8 cellular contexts compared by ENCODE assay signal in the genomic region with DNA sequence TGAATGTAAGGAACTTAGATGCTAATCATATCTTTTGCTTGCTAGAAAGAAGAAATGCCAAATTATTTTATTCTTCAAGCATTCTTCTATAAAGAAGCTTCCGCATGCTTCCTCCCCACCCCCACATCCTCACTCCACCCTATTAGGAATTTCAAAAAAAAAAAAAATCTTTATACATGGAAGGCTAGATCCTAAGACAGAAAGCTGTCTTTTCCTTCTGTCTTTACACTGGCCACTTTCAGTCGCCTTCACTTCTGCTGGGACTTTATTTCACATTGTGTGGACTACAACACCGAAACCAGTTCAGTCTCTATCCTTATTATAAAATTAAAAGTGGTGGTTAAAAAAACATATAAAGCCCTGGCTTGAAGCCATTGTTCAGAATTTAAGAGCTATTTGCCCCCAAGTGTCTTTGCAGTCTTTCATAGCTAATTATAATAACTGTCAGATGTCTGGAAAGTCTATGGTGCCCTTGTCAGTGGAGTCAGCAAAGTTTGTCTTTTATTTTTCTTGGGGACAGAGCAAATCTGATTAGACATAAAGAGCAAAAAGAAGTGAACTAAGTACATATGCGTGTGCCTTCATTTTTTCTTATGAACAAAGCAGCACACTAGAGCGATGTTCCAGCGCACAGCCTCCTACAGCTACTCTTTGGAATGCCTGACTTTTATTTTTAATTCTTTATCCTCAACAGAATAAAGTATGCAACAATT.
DNase-seq lines count a peak whose midpoint lies in the region; ATAC-seq and TF ChIP-seq lines count a peak whose summit lies in the region.

No MANE protein-coding gene starts in this region.

- H3K9me3 ChIP-seq in CD4-positive, alpha-beta T cell (ENCODE audit: control insufficient read depth, low read length): no peaks in the 10 kb centered on the region
- H3K9me3 ChIP-seq in cardiac muscle cell (ENCODE audit: low read depth): no peaks in the 10 kb centered on the region

- H3K4me1 Mint-ChIP-seq in CD4-positive, alpha-beta T cell (ENCODE audit: low read depth): peaks cover 29% of the 10 kb centered on the region
- H3K4me1 Mint-ChIP-seq in WTC11: peaks cover 28% of the 10 kb centered on the region

- H3K4me3 ChIP-seq in HL-60 (replicated peaks; ENCODE audit: insufficient read depth, low read length) (peak overlapping the region; percentile 66), cardiac muscle cell (peak overlapping the region; percentile 23)

- H3K36me3 ChIP-seq in cardiac muscle cell: no peaks in the 10 kb centered on the region

- H3K4me1 ChIP-seq in cardiac muscle cell (ENCODE audit: low read depth): peaks cover 12% of the 10 kb centered on the region

- no peaks in the 10 kb centered on the region for H3K27me3 ChIP-seq in CD4-positive, alpha-beta T cell (ENCODE audit: control insufficient read depth, insufficient read depth, low read length)
- H3K27me3 ChIP-seq in HL-60 (ENCODE audit: insufficient read depth, poor library complexity, severe bottlenecking) (no peaks in the 10 kb centered on the region), cardiac muscle cell (no peaks in the 10 kb centered on the region)

- peak overlapping the region; percentile 90 for H3K4me3 Mint-ChIP-seq in CD4-positive, alpha-beta T cell
- peak overlapping the region; percentile 53 for H3K4me3 Mint-ChIP-seq in WTC11

- H3K9me3 Mint-ChIP-seq in CD4-positive, alpha-beta T cell: peaks cover 2% of the 10 kb centered on the region
- peaks cover 8% of the 10 kb centered on the region for H3K9me3 Mint-ChIP-seq in WTC11

- intact Hi-C loops in CD4-positive, alpha-beta T cell (cut with DNase I, micrococcal nuclease): loop anchor here (1.0 to 10.0 kb wide), 3 partner anchors 12 to 772 kb away; no protein-coding TSS in a partner anchor
- intact Hi-C loops in sciatic nerve (cut with DNase I): no loop called here

- no peak for DNase-seq in CD4-positive, alpha-beta T cell
- DNase-seq in HL-60 (ENCODE audit: low read depth in 1 of 2, low spot score in 1 of 2) (no peak), WTC11 (ENCODE audit: low spot score) (no peak), cardiac muscle cell (ENCODE audit: low read depth in 1 of 2, low spot score in 1 of 2) (peak in 1 of 2 donors; percentile 61), sciatic nerve (ENCODE audit: low spot score) (no peak), amniotic stem cell (lab: John Stamatoyannopoulos, UW) (no peak)
- no peak for DNase-seq in activated effector memory CD4-positive, alpha-beta T cell treated with anti-CD3 and anti-CD28 coated beads, Interleukin-2, amount 50 U/mL, for 16 hours

- TF ChIP-seq CTCF in CD4-positive, alpha-beta T cell (IDR thresholded peaks at IDR 0.05): no peak
- TF ChIP-seq CTCF in HL-60 (IDR thresholded peaks at IDR 0.05; ENCODE audit: insufficient read depth, low read length) (no peak), WTC11 (IDR thresholded peaks at IDR 0.05) (no peak), cardiac muscle cell (IDR thresholded peaks at IDR 0.05; ENCODE audit: low read depth, low read length) (no peak)

- no peak overlapping the region for H3K27ac Mint-ChIP-seq in CD4-positive, alpha-beta T cell
- H3K27ac Mint-ChIP-seq in WTC11: no peak overlapping the region; the same call in 1 of the 2 replicates

- CTCF ChIA-PET in CD4-positive, alpha-beta T cell (lab: Charles Lee): interaction anchor here (1.7 kb wide), 1 partner anchor 176 kb away, joined by 4 read pairs; no protein-coding TSS in a partner anchor
- CTCF ChIA-PET in WTC11 (lab: Charles Lee): interaction anchor here (1.5 kb wide), 1 partner anchor 176 kb away, joined by 7 read pairs; no protein-coding TSS in a partner anchor

- peak; percentile 18 for ATAC-seq in CD4-positive, alpha-beta T cell (ENCODE audit: poor library complexity)
- no peak for ATAC-seq in WTC11
- ATAC-seq in sciatic nerve: peak; percentile 62
- no peak for ATAC-seq in HG03196 (IDR thresholded peaks at IDR 0.05; ENCODE audit: unreplicated experiment)

- peak overlapping the region; percentile 58 for H3K27ac ChIP-seq in CD4-positive, alpha-beta T cell (ENCODE audit: low read depth, low read length)
- peak overlapping the region; percentile 94 for H3K27ac ChIP-seq in HL-60 (replicated peaks)
- H3K27ac ChIP-seq in cardiac muscle cell: peak overlapping the region; percentile 11

- H3K36me3 Mint-ChIP-seq in CD4-positive, alpha-beta T cell (ENCODE audit: low read depth): peaks cover 4% of the 10 kb centered on the region
- no peaks in the 10 kb centered on the region for H3K36me3 Mint-ChIP-seq in WTC11

- no peaks in the 10 kb centered on the region for H3K27me3 Mint-ChIP-seq in CD4-positive, alpha-beta T cell
- no peaks in the 10 kb centered on the region for H3K27me3 Mint-ChIP-seq in WTC11 (ENCODE audit: low read depth)

- POLR2A ChIA-PET in CD4-positive, alpha-beta T cell (lab: Charles Lee): interaction anchor here (0.6 to 6.0 kb wide), 24 partner anchors 11 to 1161 kb away, joined by 3 to 53 read pairs (median 3); a partner anchor contains a TSS
- POLR2A ChIA-PET in WTC11 (lab: Charles Lee): no interaction called here

TF ChIP-seq in WTC11, 78 proteins besides CTCF, POLR2A, EP300 and RAD21:
- no peak for TF ChIP-seq GABPB1 (CRISPR knock-in tag; IDR thresholded peaks at IDR 0.05)
- TF ChIP-seq ZNF396 (CRISPR knock-in tag; IDR thresholded peaks at IDR 0.05; ENCODE audit: borderline replicate concordance): no peak
- TF ChIP-seq SP1 (CRISPR knock-in tag; conservative IDR thresholded peaks at IDR 0.05): no peak
- TF ChIP-seq TEAD4 (CRISPR knock-in tag; IDR thresholded peaks at IDR 0.05): no peak
- TF ChIP-seq FOXJ3 (CRISPR knock-in tag; IDR thresholded peaks at IDR 0.05; ENCODE audit: borderline replicate concordance): no peak
- no peak for TF ChIP-seq ZBTB21 (CRISPR knock-in tag; IDR thresholded peaks at IDR 0.05; ENCODE audit: borderline replicate concordance)
- TF ChIP-seq CREM (CRISPR knock-in tag; IDR thresholded peaks at IDR 0.05): no peak
- TF ChIP-seq, protein P1, sequence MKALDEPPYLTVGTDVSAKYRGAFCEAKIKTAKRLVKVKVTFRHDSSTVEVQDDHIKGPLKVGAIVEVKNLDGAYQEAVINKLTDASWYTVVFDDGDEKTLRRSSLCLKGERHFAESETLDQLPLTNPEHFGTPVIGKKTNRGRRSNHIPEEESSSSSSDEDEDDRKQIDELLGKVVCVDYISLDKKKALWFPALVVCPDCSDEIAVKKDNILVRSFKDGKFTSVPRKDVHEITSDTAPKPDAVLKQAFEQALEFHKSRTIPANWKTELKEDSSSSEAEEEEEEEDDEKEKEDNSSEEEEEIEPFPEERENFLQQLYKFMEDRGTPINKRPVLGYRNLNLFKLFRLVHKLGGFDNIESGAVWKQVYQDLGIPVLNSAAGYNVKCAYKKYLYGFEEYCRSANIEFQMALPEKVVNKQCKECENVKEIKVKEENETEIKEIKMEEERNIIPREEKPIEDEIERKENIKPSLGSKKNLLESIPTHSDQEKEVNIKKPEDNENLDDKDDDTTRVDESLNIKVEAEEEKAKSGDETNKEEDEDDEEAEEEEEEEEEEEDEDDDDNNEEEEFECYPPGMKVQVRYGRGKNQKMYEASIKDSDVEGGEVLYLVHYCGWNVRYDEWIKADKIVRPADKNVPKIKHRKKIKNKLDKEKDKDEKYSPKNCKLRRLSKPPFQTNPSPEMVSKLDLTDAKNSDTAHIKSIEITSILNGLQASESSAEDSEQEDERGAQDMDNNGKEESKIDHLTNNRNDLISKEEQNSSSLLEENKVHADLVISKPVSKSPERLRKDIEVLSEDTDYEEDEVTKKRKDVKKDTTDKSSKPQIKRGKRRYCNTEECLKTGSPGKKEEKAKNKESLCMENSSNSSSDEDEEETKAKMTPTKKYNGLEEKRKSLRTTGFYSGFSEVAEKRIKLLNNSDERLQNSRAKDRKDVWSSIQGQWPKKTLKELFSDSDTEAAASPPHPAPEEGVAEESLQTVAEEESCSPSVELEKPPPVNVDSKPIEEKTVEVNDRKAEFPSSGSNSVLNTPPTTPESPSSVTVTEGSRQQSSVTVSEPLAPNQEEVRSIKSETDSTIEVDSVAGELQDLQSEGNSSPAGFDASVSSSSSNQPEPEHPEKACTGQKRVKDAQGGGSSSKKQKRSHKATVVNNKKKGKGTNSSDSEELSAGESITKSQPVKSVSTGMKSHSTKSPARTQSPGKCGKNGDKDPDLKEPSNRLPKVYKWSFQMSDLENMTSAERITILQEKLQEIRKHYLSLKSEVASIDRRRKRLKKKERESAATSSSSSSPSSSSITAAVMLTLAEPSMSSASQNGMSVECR (CRISPR knock-in tag; IDR thresholded peaks at IDR 0.05; ENCODE audit: borderline replicate concordance): no peak
- no peak for TF ChIP-seq GRHL2 (CRISPR knock-in tag; IDR thresholded peaks at IDR 0.05; ENCODE audit: insufficient replicate concordance, severe bottlenecking)
- TF ChIP-seq, protein P2, sequence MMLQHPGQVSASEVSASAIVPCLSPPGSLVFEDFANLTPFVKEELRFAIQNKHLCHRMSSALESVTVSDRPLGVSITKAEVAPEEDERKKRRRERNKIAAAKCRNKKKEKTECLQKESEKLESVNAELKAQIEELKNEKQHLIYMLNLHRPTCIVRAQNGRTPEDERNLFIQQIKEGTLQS (CRISPR knock-in tag; conservative IDR thresholded peaks at IDR 0.05): no peak
- no peak for TF ChIP-seq NFATC4 (CRISPR knock-in tag; IDR thresholded peaks at IDR 0.05)

Comparison
In these comparisons a context has a peak if more than half of its experiments do, and no peak if none do; other contexts are left out.
1. ATAC-seq: peak in CD4-positive, alpha-beta T cell (single experiment) and sciatic nerve (single experiment); none in WTC11 (single experiment) and HG03196 (single experiment).
2. H3K27ac ChIP-seq: peak in every context shown above with its lines; median percentile 94 in HL-60; 58 in CD4-positive, alpha-beta T cell; 11 in cardiac muscle cell.